Comparison of ENCODE assay signal across 16 cellular contexts in genomic region chr9:95139121-95139520, GRCh38.
DNase-seq lines count a peak whose midpoint lies in the region; FAIRE-seq and TF ChIP-seq lines count a peak whose summit lies in the region.
"Had no signal": no experiment of that assay in that cellular context is flagged by ENCODE, and none has a peak within 500 bp of the region (broad histone marks: within the 10 kb centered on the region; RNA-seq: fewer than 3 reads in every experiment).

No MANE protein-coding gene starts in this region.

- peaks cover 17% of the 10 kb centered on the region for H3K4me1 Mint-ChIP-seq in HFFc6 (ENCODE audit: low read depth)

- no peak for TF ChIP-seq CTCF in OCI-LY1 (IDR thresholded peaks at IDR 0.05; ENCODE audit: low read length)
- TF ChIP-seq CTCF in spleen (IDR thresholded peaks at IDR 0.05 in 8 of 11, conservative IDR thresholded peaks at IDR 0.05 in 3 of 11): no peak
- TF ChIP-seq CTCF in HFFc6 (IDR thresholded peaks at IDR 0.05): no peak

- H3K27me3 ChIP-seq in OCI-LY1 (ENCODE audit: insufficient read depth, low read length) (no peaks in the 10 kb centered on the region), spleen (replicated peaks in 1 of 7) (no peaks in the 10 kb centered on the region)

- 87 to 93% (median 91%) methylated on average over 9 of the region's 9 CpGs for WGBS in spleen, 5 donors

- H3K79me2 ChIP-seq in OCI-LY1 (ENCODE audit: insufficient read depth, low read length): no peaks in the 10 kb centered on the region

- intact Hi-C loops in spleen (cut with DNase I; ENCODE audit: low total_unique reads): no loop called here

- no peak for FAIRE-seq in GM12892 (lab: Jason Lieb, UNC)
- FAIRE-seq: A204.1, D721Med had no signal

- H3K27ac ChIP-seq in OCI-LY1 (ENCODE audit: low read depth, low read length, poor library complexity, severe bottlenecking) (peak overlapping the region; percentile 81), spleen (no peak overlapping the region)
- H3K27ac ChIP-seq: KMS-11 had no signal

- no peak overlapping the region for H3K27ac Mint-ChIP-seq in HFFc6
- H3K27ac Mint-ChIP-seq: CD8-positive, alpha-beta T cell had no signal

- TF ChIP-seq POLR2A in spleen (IDR thresholded peaks at IDR 0.05) (no peak), GM12892 (IDR thresholded peaks at IDR 0.05; ENCODE audit: low read depth, low read length) (no peak)

- H3K9me2 ChIP-seq in OCI-LY1 (ENCODE audit: low read depth, low read length): no peaks in the 10 kb centered on the region

- H3K36me3 Mint-ChIP-seq in HFFc6 (ENCODE audit: low read depth): peaks cover 3% of the 10 kb centered on the region; the same call in 1 of the 2 replicates

- peak overlapping the region; percentile 58; the same call in 1 of the 2 replicates for H3K9ac ChIP-seq in OCI-LY1 (ENCODE audit: low read length)
- H3K9ac ChIP-seq: KMS-11 had no signal

- H3F3A ChIP-seq in OCI-LY1 (ENCODE audit: insufficient read depth, low read length): no peaks in the 10 kb centered on the region

- H3K9me3 Mint-ChIP-seq in HFFc6: no peaks in the 10 kb centered on the region
- H3K9me3 Mint-ChIP-seq: CD8-positive, alpha-beta T cell; H9 had no signal

- H3K4me3 ChIP-seq in OCI-LY1 (ENCODE audit: low read depth, low read length, poor library complexity, severe bottlenecking): peak overlapping the region; percentile 24
- no peak overlapping the region for H3K4me3 ChIP-seq in spleen

- peak overlapping the region; percentile 47 for H3K4me2 ChIP-seq in OCI-LY1 (ENCODE audit: low read length)
- H3K4me2 ChIP-seq: KMS-11 had no signal

- no peaks in the 10 kb centered on the region for H4K20me1 ChIP-seq in OCI-LY1 (ENCODE audit: insufficient read depth, low read length)

- peak overlapping the region; percentile 42; the same call in 1 of the 2 replicates for H2AFZ ChIP-seq in OCI-LY1 (ENCODE audit: low read length)

- H3K27me3 Mint-ChIP-seq in HFFc6 (ENCODE audit: insufficient read depth): no peaks in the 10 kb centered on the region

- H3K4me3 Mint-ChIP-seq in HFFc6: no peak overlapping the region
- H3K4me3 Mint-ChIP-seq: CD8-positive, alpha-beta T cell; H9 had no signal

- no peaks in the 10 kb centered on the region for H3K9me3 ChIP-seq in OCI-LY1 (ENCODE audit: low read length)
- H3K9me3 ChIP-seq in spleen: no peaks in the 10 kb centered on the region

- peak; percentile 31 to 68 for DNase-seq in SHP77 (lab: John Stamatoyannopoulos, UW)
- no peak for DNase-seq in SHP77 treated with DMSO at 0.1 percent for 48 hours (lab: John Stamatoyannopoulos, UW)
- peak; percentile 38 for DNase-seq in kidney tubule cell (ENCODE audit: low spot score)
- peak; percentile 49 for DNase-seq in spleen
- DNase-seq in GM12892 (ENCODE audit: insufficient read length): no peak
- no peak for DNase-seq in HFFc6
- no peak for DNase-seq in activated gamma-delta T cell treated with Interleukin-2 at 50 U/mL for 16 hours
- DNase-seq: CD8-positive, alpha-beta T cell; MV-4-11; NCI-H1417 treated with DMSO at 0.1 percent for 48 hours; NCI-H82 had no signal

- H3K4me1 ChIP-seq in OCI-LY1 (ENCODE audit: insufficient read depth, low read length, severe bottlenecking) (peaks cover 30% of the 10 kb centered on the region), spleen (no peaks in the 10 kb centered on the region)

- H3K36me3 ChIP-seq in OCI-LY1 (ENCODE audit: insufficient read depth, low read length): no peaks in the 10 kb centered on the region
- peaks cover 0 to 21% (median 0%) of the 10 kb centered on the region in 6 donors for H3K36me3 ChIP-seq in spleen

Comparison
In these comparisons a context has a peak if more than half of its experiments do, and no peak if none do; other contexts are left out.
1. DNase-seq: peak in SHP77 (2 of 2), kidney tubule cell (single experiment) and spleen (single experiment); none in SHP77 treated with DMSO at 0.1 percent for 48 hours (single experiment), GM12892 (single experiment), HFFc6 (single experiment) and activated gamma-delta T cell treated with Interleukin-2 at 50 U/mL for 16 hours (single experiment).